Comparison of ENCODE assay signal across 14 cellular contexts in the genomic region with DNA sequence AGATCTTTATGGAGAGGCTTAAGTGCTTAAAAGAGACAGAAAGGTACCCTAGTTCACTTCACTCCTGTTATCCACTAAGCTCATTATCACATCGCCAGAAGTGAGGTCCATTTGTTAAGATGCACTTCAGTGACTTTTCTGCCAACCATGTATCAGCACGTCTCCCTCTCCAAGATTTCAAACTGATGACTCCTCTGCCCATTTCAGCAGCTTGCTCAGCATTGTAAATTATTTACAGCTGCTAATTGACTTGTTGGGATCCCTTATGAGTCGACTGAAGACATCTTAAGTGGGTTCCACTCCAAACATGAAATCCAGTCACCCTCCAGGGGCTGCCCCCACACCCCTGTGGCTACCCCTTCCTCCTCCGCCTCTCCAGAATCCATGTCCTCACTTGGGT.
DNase-seq lines count a peak whose midpoint lies in the region; ATAC-seq lines count a peak whose summit lies in the region.
"Had no signal": no experiment of that assay in that cellular context is flagged by ENCODE, and none has a peak within 500 bp of the region (broad histone marks: within the 10 kb centered on the region; RNA-seq: fewer than 3 reads in every experiment).

No MANE protein-coding gene starts in this region.

- DNase-seq in HK-2 (ENCODE audit: unreplicated experiment) = peak; percentile 2
- peak; percentile 40 for DNase-seq in NCI-H524 treated with DMSO at 0.1 percent for 48 hours (lab: John Stamatoyannopoulos, UW)
- DNase-seq in kidney glomerular epithelial cell (lab: John Stamatoyannopoulos, UW) = peak; percentile 63
- peak; percentile 31 for DNase-seq in retina
- DNase-seq: BE2C, DMS 273 treated with DMSO at 0.1 percent for 48 hours, DMS79 treated with DMSO at 0.1 percent for 48 hours, EL, H7 had no signal

- no peak for ATAC-seq in HG02973 (IDR thresholded peaks at IDR 0.05; ENCODE audit: unreplicated experiment)
- no peak for ATAC-seq in GM18868 (IDR thresholded peaks at IDR 0.05; ENCODE audit: unreplicated experiment)
- no peak for ATAC-seq in HG02981 (IDR thresholded peaks at IDR 0.05; ENCODE audit: unreplicated experiment)
- ATAC-seq: A549, GM23338 had no signal

Comparison
In these comparisons a context has a peak if more than half of its experiments do, and no peak if none do; other contexts are left out.
1. DNase-seq: peak in every context shown above with its lines; median percentile 63 in kidney glomerular epithelial cell; 40 in NCI-H524 treated with DMSO at 0.1 percent for 48 hours; 31 in retina; 2 in HK-2.